ENCODE assay signal across 8 cellular contexts in the genomic region with DNA sequence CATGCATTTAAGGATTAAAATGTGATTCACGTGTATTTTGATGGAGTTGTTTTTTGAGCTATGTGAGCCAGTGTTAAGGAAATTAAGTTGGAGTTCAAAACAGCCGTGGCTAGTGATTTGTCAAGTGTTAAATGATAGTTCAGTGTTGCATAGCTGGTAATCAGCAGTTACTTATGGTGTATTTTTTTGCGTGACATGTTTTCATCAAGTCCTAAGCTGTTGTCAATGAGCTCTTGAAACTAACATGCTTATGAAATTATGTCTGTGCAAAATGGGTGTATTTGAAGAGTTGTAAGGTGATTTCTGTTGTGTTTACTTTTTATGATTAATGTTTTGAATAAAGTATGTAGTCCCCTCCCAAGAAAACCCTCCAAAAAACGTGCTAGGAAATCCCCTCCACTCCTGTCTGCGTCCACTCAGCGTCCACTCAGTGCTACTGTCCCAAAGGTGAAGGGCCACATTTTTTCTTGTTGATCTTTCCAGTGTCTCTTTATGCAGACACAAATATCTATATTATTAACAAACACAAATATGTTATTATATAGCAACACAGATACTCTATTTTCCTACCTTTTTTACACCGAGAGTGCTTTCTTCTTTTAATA. TPM values are rescaled to one million over a fixed set of nuclear protein-coding genes. Genes with fewer than 3 reads are reported as not detected.
DNase-seq lines count a peak whose midpoint lies in the region; ATAC-seq and TF ChIP-seq lines count a peak whose summit lies in the region.

No MANE protein-coding gene starts in this region.

- H3K27me3 ChIP-seq in Caco-2 (replicated peaks; ENCODE audit: control insufficient read depth, insufficient read depth, low read length), result no peaks in the 10 kb centered on the region
- no peaks in the 10 kb centered on the region for H3K27me3 ChIP-seq in HUES64 (ENCODE audit: insufficient read depth, low read length)
- H3K27me3 ChIP-seq in osteoblast (ENCODE audit: insufficient read depth, low read length), result no peaks in the 10 kb centered on the region
- H3K27me3 ChIP-seq in WERI-Rb-1 (ENCODE audit: insufficient read depth, low read depth, severe bottlenecking), result no peaks in the 10 kb centered on the region
- H3K27me3 ChIP-seq in MM.1S (replicated peaks; ENCODE audit: insufficient read depth, low read length), result no peaks in the 10 kb centered on the region

- ATAC-seq in GM21576 (IDR thresholded peaks at IDR 0.05; ENCODE audit: unreplicated experiment), result no peak

- H3K79me2 ChIP-seq in osteoblast (ENCODE audit: insufficient read depth, low read length) (peaks cover 91% of the 10 kb centered on the region), MM.1S (ENCODE audit: low read length) (peaks cover 82% of the 10 kb centered on the region)

- H3K4me2 ChIP-seq in osteoblast (ENCODE audit: insufficient read depth, low read length) (peak overlapping the region; percentile 83), MM.1S (ENCODE audit: low read depth, low read length) (no peak overlapping the region)

- H4K20me1 ChIP-seq in osteoblast (ENCODE audit: insufficient read depth, low read length) (peaks cover 23% of the 10 kb centered on the region), MM.1S (ENCODE audit: insufficient read depth, low read length) (peaks cover 12% of the 10 kb centered on the region)

- H3K9ac ChIP-seq in HUES64 (ENCODE audit: low read depth, low read length), result peak overlapping the region; percentile 29; the same call in 1 of the 2 replicates
- H3K9ac ChIP-seq in MM.1S (ENCODE audit: low read length), result no peak overlapping the region

- H3K36me3 ChIP-seq in Caco-2 (ENCODE audit: control insufficient read depth, insufficient read depth, low read length), result peaks cover 1% of the 10 kb centered on the region; the same call in 1 of the 2 replicates
- peaks cover 13% of the 10 kb centered on the region for H3K36me3 ChIP-seq in HUES64 (ENCODE audit: insufficient read depth, low read length)
- peaks cover 6% of the 10 kb centered on the region for H3K36me3 ChIP-seq in osteoblast (ENCODE audit: insufficient read depth, low read length)
- no peaks in the 10 kb centered on the region for H3K36me3 ChIP-seq in WERI-Rb-1
- no peaks in the 10 kb centered on the region for H3K36me3 ChIP-seq in MM.1S (replicated peaks; ENCODE audit: insufficient read depth, low read length)

- H3K4me3 ChIP-seq in Caco-2 (ENCODE audit: low read depth, low read length) (no peak overlapping the region), HUES64 (ENCODE audit: low read length) (no peak overlapping the region), osteoblast (ENCODE audit: insufficient read depth, low read length) (peak overlapping the region; percentile 0), WERI-Rb-1 (ENCODE audit: low read depth, low read length) (no peak overlapping the region), MM.1S (ENCODE audit: low read length) (no peak overlapping the region)

- no peaks in the 10 kb centered on the region for H3K9me2 ChIP-seq in MM.1S (replicated peaks; ENCODE audit: insufficient read depth, low read length)

- peaks cover 48% of the 10 kb centered on the region for H3K4me1 Mint-ChIP-seq in Caco-2 (ENCODE audit: low read depth, unreplicated experiment)
- H3K4me1 Mint-ChIP-seq in dendritic cell treated with granulocyte-macrophage colony-stimulating factor and Interleukin-4, amounts not matched to agents 40 ng/mL and 50 ng/mL, for 4 days (ENCODE audit: low read depth), result peaks cover 61% of the 10 kb centered on the region

- CTCF ChIA-PET in Caco-2 (lab: Charles Lee), result interaction anchor here (0.5 to 1.3 kb wide), 7 partner anchors 9 to 221 kb away, joined by 3 to 17 read pairs (median 3); no protein-coding TSS in a partner anchor

- BruUV-seq in Caco-2 (replicated peaks; lab: Mats Ljungman, UMichigan), result TSS peak; percentile 84

- POLR2A ChIA-PET in Caco-2 (lab: Charles Lee), result interaction anchor here (0.5 to 0.6 kb wide), 2 partner anchors 32 to 204 kb away, joined by 3 to 6 read pairs; no protein-coding TSS in a partner anchor

- TF ChIP-seq CTCF in Caco-2 (IDR thresholded peaks at IDR 0.05; ENCODE audit: insufficient read depth in 1 of 2, low read depth in 1 of 2, low read length in 1 of 2, severe bottlenecking in 1 of 2, unreplicated experiment in 1 of 2), result no peak
- TF ChIP-seq CTCF in osteoblast (IDR thresholded peaks at IDR 0.05; ENCODE audit: extremely low read depth, low read depth, low read length), result no peak
- no peak for TF ChIP-seq CTCF in WERI-Rb-1 (IDR thresholded peaks at IDR 0.05; ENCODE audit: low read depth, low read length)
- TF ChIP-seq CTCF in MM.1S (IDR thresholded peaks at IDR 0.05; ENCODE audit: low read length), result no peak

- no peaks in the 10 kb centered on the region for H3K27me3 Mint-ChIP-seq in Caco-2 (ENCODE audit: insufficient read depth, unreplicated experiment)
- no peaks in the 10 kb centered on the region for H3K27me3 Mint-ChIP-seq in dendritic cell treated with granulocyte-macrophage colony-stimulating factor and Interleukin-4, amounts not matched to agents 40 ng/mL and 50 ng/mL, for 4 days

- WGBS in HUES64, result 54% methylated on average over 6 of the region's 7 CpGs

- H3K9me3 Mint-ChIP-seq in Caco-2 (ENCODE audit: unreplicated experiment), result no peaks in the 10 kb centered on the region
- no peaks in the 10 kb centered on the region for H3K9me3 Mint-ChIP-seq in dendritic cell treated with granulocyte-macrophage colony-stimulating factor and Interleukin-4, amounts not matched to agents 40 ng/mL and 50 ng/mL, for 4 days

- H3F3A ChIP-seq in MM.1S (ENCODE audit: insufficient read depth, low read length), result no peaks in the 10 kb centered on the region

- H3K4me3 Mint-ChIP-seq in Caco-2 (ENCODE audit: unreplicated experiment), result peak overlapping the region; percentile 65
- peak overlapping the region; percentile 52 for H3K4me3 Mint-ChIP-seq in dendritic cell treated with granulocyte-macrophage colony-stimulating factor and Interleukin-4, amounts not matched to agents 40 ng/mL and 50 ng/mL, for 4 days

- no peak for DNase-seq in Caco-2
- DNase-seq in osteoblast (ENCODE audit: insufficient read length, low spot score, missing footprints), result no peak
- DNase-seq in WERI-Rb-1, result no peak
- no peak for DNase-seq in pons (ENCODE audit: low spot score)
- no peak for DNase-seq in MM.1S

- peak overlapping the region; percentile 60 for H3K27ac ChIP-seq in HUES64 (ENCODE audit: low read depth, low read length)
- peak overlapping the region; percentile 96 for H3K27ac ChIP-seq in osteoblast (ENCODE audit: low read depth, low read length)
- no peak overlapping the region for H3K27ac ChIP-seq in WERI-Rb-1
- no peak overlapping the region for H3K27ac ChIP-seq in MM.1S (ENCODE audit: low read length)

- H3K36me3 Mint-ChIP-seq in Caco-2 (ENCODE audit: insufficient read depth, unreplicated experiment), result peaks cover 29% of the 10 kb centered on the region
- peaks cover 20% of the 10 kb centered on the region for H3K36me3 Mint-ChIP-seq in dendritic cell treated with granulocyte-macrophage colony-stimulating factor and Interleukin-4, amounts not matched to agents 40 ng/mL and 50 ng/mL, for 4 days (ENCODE audit: low read depth)

- intact Hi-C loops in Caco-2 (cut with micrococcal nuclease; ENCODE audit: unreplicated experiment), result no loop called here
- intact Hi-C loops in dendritic cell treated with granulocyte-macrophage colony-stimulating factor and Interleukin-4, amounts not matched to agents 40 ng/mL and 50 ng/mL, for 4 days (cut with micrococcal nuclease), result loop anchor here (5.0 kb wide), 2 partner anchors 108 to 218 kb away; no protein-coding TSS in a partner anchor

- H2AFZ ChIP-seq in osteoblast (ENCODE audit: low read length) (no peak overlapping the region), MM.1S (ENCODE audit: low read length) (no peak overlapping the region)

- H3K9me3 ChIP-seq in Caco-2 (no peaks in the 10 kb centered on the region), HUES64 (ENCODE audit: insufficient read depth, low read depth, low read length) (no peaks in the 10 kb centered on the region), osteoblast (ENCODE audit: low read depth, low read length) (no peaks in the 10 kb centered on the region), WERI-Rb-1 (ENCODE audit: severe bottlenecking) (no peaks in the 10 kb centered on the region), MM.1S (replicated peaks; ENCODE audit: insufficient read depth, low read length) (no peaks in the 10 kb centered on the region)

- H3K4me1 ChIP-seq in Caco-2, result peaks cover 56% of the 10 kb centered on the region
- peaks cover 82% of the 10 kb centered on the region for H3K4me1 ChIP-seq in HUES64 (ENCODE audit: insufficient read depth, low read length)
- H3K4me1 ChIP-seq in osteoblast (ENCODE audit: insufficient read depth, low read length), result peaks cover 27% of the 10 kb centered on the region
- H3K4me1 ChIP-seq in MM.1S (ENCODE audit: low read length), result 0 out of 2 replicates have a peak, but pooled peaks cover 5% of the 10 kb centered on the region

- peak overlapping the region; percentile 87 for H3K27ac Mint-ChIP-seq in Caco-2 (ENCODE audit: unreplicated experiment)
- peak overlapping the region; percentile 64 for H3K27ac Mint-ChIP-seq in dendritic cell treated with granulocyte-macrophage colony-stimulating factor and Interleukin-4, amounts not matched to agents 40 ng/mL and 50 ng/mL, for 4 days

RNA-seq across cellular contexts. Expression of a gene that starts 30.0 kb away (rescaled TPM):
- 144 and 147 TPM in 2 replicates for total RNA-seq in Caco-2 (2022)
- polyA plus RNA-seq in HUES64 (2013, experiment 1 of 2), result 101 TPM
- 109 TPM for polyA plus RNA-seq in HUES64 (2013, experiment 2 of 2)
- total RNA-seq in osteoblast, result 41.8 and 43.1 TPM in 2 replicates

Comparison
In these comparisons a context has a peak if more than half of its experiments do, and no peak if none do; other contexts are left out.
1. H3K27ac ChIP-seq: peak in HUES64 (single experiment) and osteoblast (single experiment); none in WERI-Rb-1 (single experiment) and MM.1S (single experiment).